8 cellular contexts compared by ENCODE assay signal in the genomic region with DNA sequence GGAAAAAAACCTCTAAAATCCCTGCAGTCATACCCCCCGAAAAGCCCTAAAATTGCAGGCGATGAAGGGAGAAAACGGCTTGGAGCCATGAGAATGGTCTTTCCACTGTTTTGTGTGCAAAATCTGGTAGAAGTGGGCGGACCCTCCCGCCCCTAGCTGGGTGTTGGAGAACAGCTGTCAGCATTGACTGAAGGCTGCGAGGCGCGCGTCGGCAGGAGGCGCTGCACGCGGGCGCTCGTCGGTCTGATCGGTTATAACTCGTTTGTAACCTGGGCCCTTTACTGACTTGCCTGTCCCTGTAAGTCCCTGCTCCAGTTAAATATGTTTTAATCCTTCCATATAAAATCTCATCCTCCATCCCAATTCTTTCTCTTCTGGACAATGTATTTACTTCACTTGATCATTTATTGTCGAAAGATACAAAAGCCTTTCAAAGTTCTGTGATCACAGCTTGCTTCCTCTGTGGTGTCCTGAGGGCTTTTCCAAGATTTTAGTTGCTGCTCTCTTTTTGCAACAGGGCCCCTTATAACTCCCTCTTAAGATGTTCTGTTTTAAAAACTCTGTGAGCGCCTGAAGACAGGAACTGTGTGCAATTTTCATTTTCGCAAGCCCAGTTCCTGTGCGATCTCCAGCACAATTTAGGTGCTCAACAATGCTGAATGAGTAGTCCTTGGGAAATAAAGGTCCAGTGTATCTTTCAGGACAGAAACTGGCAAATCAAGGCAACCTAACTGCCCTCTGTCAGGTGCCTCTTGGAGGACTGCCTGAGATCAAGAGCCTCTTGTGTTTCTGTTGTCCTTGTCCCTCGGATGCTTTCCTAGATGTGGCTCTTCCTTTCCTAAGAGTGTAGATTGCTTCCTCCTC. TPM values are rescaled to one million over a fixed set of nuclear protein-coding genes. Genes with fewer than 3 reads are reported as not detected.
DNase-seq lines count a peak whose midpoint lies in the region; ATAC-seq and TF ChIP-seq lines count a peak whose summit lies in the region.

No MANE protein-coding gene starts in this region.

- intact Hi-C loops in left ventricle myocardium superior (cut with micrococcal nuclease), result loop anchor here (10.0 kb wide), 1 partner anchor 121 kb away; no protein-coding TSS in a partner anchor
- intact Hi-C loops in prostate gland (cut with DNase I), result loop anchor here (2.0 to 5.0 kb wide), 3 partner anchors 63 to 134 kb away; partner anchors contain the start of gene GALM

- peak; percentile 75 to 98 (median 92) for TF ChIP-seq CTCF in prostate gland (IDR thresholded peaks at IDR 0.05)

- WGBS in prostate gland, result 16% methylated on average over 23 of the region's 23 CpGs

- H3K27me3 ChIP-seq in adipocyte (replicated peaks; ENCODE audit: control insufficient read depth, insufficient read depth, low read length) (no peaks in the 10 kb centered on the region), prostate gland (replicated peaks; ENCODE audit: insufficient read depth) (no peaks in the 10 kb centered on the region)

- H3K4me3 ChIP-seq in adipocyte (ENCODE audit: low read length) (peak overlapping the region; percentile 94), prostate gland (peak overlapping the region; percentile 90 to 92)

- DNase-seq in Daoy (ENCODE audit: low read depth) (peak; percentile 92), NCI-H1436 (lab: John Stamatoyannopoulos, UW) (peak; percentile 72), T follicular helper cell (ENCODE audit: low read depth) (peak; percentile 75), adipocyte (ENCODE audit: low read depth) (peak; percentile 92), left ventricle myocardium superior (peak; percentile 89), prostate gland (ENCODE audit: low spot score) (peak; percentile 69), ureter (ENCODE audit: low spot score) (peak; percentile 84)

- peak overlapping the region; percentile 94 for H3K9ac ChIP-seq in adipocyte (ENCODE audit: low read length)

- H3K36me3 ChIP-seq in adipocyte (ENCODE audit: control insufficient read depth, insufficient read depth, low read length, severe bottlenecking) (no peaks in the 10 kb centered on the region), prostate gland (no peaks in the 10 kb centered on the region)

- peak overlapping the region; percentile 97 to 98 for H3K27ac ChIP-seq in prostate gland

- H3K4me1 ChIP-seq in adipocyte (ENCODE audit: control insufficient read depth, insufficient read depth, low read length) (peaks cover 27% of the 10 kb centered on the region), prostate gland (replicated peaks) (no peaks in the 10 kb centered on the region)

- ATAC-seq in HG02571 (IDR thresholded peaks at IDR 0.05; ENCODE audit: unreplicated experiment) (peak; percentile 49), left ventricle myocardium superior (peak; percentile 75)

- H3K9me3 ChIP-seq in adipocyte (ENCODE audit: control insufficient read depth, low read length), result no peaks in the 10 kb centered on the region
- no peaks in the 10 kb centered on the region for H3K9me3 ChIP-seq in prostate gland

- TF ChIP-seq POLR2A in prostate gland (IDR thresholded peaks at IDR 0.05), result no peak

RNA-seq across cellular contexts. Expression of gene HNRNPLL, which starts 0.9 kb away (rescaled TPM):
- total RNA-seq in Daoy (2014; rRNA removed; shearing (Covaris generic)), result 46.9 and 52.7 TPM in 2 replicates
- total RNA-seq in left ventricle myocardium superior (27.0 TPM), prostate gland (10 to 100 TPM; 36.1 to 63.6 TPM), ureter (55.2 TPM)

Comparison
In these comparisons a context has a peak if more than half of its experiments do, and no peak if none do; other contexts are left out.
1. Peak in every context shown above with its lines: DNase-seq, ATAC-seq, H3K4me3 ChIP-seq and H3K27ac ChIP-seq.